Comparison of ENCODE assay signal across 1 cellular context in the genomic region with DNA sequence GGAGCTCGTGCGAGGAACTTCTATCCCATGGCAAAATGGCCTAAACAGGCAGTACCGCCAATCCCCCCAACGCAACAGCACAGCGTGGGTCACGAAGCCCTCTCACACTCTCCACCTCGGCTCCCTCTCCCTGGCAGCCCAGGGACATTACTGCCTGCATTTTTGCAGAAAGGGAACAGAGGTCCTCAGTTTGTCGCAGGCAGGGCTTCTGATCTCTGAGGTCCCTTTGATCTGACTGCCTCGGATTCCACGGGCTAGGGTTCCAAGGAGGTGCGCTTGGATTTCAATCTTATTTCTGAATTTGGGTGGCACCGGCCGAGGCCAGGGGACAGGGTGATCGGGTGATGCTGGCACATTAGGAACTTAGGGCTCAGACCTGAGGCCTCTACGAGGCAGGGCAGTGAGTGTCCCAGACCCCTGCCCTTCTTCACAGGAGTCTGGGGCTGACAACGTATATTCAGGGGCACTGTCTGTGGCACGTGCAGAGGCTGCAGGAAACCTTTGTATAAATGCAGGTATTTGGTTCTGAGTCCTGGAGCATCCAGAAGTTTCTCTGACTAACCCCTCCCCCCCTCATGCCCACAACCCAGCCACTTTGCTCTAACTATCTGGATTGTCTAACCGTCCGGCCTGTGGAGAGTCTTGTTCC.
TF ChIP-seq lines count a peak whose summit lies in the region.

No MANE protein-coding gene starts in this region.

TF ChIP-seq in HepG2, 621 proteins besides CTCF, POLR2A, EP300 and RAD21 (continued from another document):
- TF ChIP-seq THRA (CRISPR knock-in tag; IDR thresholded peaks at IDR 0.05; ENCODE audit: borderline replicate concordance) (no peak), FOXA1 (IDR thresholded peaks at IDR 0.05) (no peak), FOXA1 (CRISPR knock-in tag; IDR thresholded peaks at IDR 0.05) (no peak), FOXM1 (CRISPR knock-in tag; IDR thresholded peaks at IDR 0.05) (no peak), MNT (IDR thresholded peaks at IDR 0.05) (no peak)
